Comparison of ENCODE assay signal across 8 cellular contexts in the genomic region with DNA sequence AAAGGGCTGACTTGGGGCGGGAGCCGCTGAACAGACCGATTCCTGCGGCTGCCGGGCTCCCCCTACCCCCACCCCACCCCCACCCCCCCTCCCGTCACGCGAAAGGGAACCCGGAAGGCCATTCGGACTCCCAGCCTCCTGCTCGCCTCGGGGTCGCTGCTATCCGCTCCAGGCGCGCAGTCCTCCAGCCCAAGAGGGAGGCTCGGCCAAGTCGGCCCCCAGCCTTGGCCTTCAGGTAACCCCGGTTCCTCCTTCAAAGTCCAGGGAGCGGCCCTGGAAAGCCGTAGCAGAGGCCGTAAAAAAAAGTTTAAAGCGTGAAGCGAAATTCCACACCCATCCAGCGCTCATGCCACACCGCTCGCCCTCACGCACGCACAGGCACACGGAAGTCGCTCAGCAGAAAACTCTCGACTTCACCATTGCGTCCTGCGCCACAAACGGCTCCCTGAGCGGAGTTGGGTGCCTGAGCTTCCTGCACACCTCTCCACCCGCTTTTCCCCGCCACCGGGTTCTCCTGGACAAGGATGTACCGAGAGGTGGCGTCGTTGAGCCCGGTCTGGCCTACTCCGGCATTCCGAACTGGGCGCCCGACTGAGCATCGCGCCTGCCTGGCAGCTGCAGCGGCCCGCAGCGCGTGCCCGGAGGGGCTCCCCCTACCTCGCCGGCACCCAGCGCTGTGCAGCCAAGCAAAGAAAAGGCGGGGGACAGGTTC. TPM values are rescaled to one million over a fixed set of nuclear protein-coding genes. Genes with fewer than 3 reads are reported as not detected.
DNase-seq lines count a peak whose midpoint lies in the region; ATAC-seq and TF ChIP-seq lines count a peak whose summit lies in the region.

No MANE protein-coding gene starts in this region.

- DNase-seq in D341Med (ENCODE audit: low spot score): peak; percentile 71
- DNase-seq in epithelial cell of proximal tubule (ENCODE audit: low read depth): no peak
- peak; percentile 81 for DNase-seq in neural crest cell (ENCODE audit: low read depth, low spot score)
- no peak for DNase-seq in activated effector memory CD4-positive, alpha-beta T cell treated with anti-CD3 and anti-CD28 coated beads, Interleukin-2, amount 50 U/mL, for 16 hours

- H3K4me3 Mint-ChIP-seq in neural crest cell: peak overlapping the region; percentile 88

- TF ChIP-seq CTCF in LNCAP (IDR thresholded peaks at IDR 0.05) (peak; percentile 56), epithelial cell of proximal tubule (conservative IDR thresholded peaks at IDR 0.05; ENCODE audit: low read depth, low read length) (peak; percentile 73), neural crest cell (conservative IDR thresholded peaks at IDR 0.05) (peak; percentile 73)

- H3K9me3 Mint-ChIP-seq in neural crest cell: no peaks in the 10 kb centered on the region

- H3K4me1 Mint-ChIP-seq in neural crest cell: peaks cover 20% of the 10 kb centered on the region

- no peak for ATAC-seq in GM18517 (IDR thresholded peaks at IDR 0.05; ENCODE audit: unreplicated experiment)
- ATAC-seq in HG03280 (IDR thresholded peaks at IDR 0.05; ENCODE audit: unreplicated experiment): no peak
- no peak for ATAC-seq in HG02938 (IDR thresholded peaks at IDR 0.05; ENCODE audit: unreplicated experiment)

- peaks cover 91% of the 10 kb centered on the region for H3K27me3 Mint-ChIP-seq in neural crest cell (ENCODE audit: low read depth)

- peaks cover 7% of the 10 kb centered on the region for H3K36me3 Mint-ChIP-seq in neural crest cell (ENCODE audit: low read depth)

- peak overlapping the region; percentile 61 for H3K4me3 ChIP-seq in epithelial cell of proximal tubule (ENCODE audit: low read depth, low read length)

- H3K27ac Mint-ChIP-seq in neural crest cell (ENCODE audit: unreplicated experiment): no peak overlapping the region

RNA-seq across cellular contexts. Expression of gene SORCS3, which starts 1.4 kb away (rescaled TPM):
- total RNA-seq in epithelial cell of proximal tubule: under 0.01 and 0.06 TPM in 2 replicates
- total RNA-seq in neural crest cell: 3.3 and 3.4 TPM in 2 replicates

Comparison
In these comparisons a context has a peak if more than half of its experiments do, and no peak if none do; other contexts are left out.
1. DNase-seq: peak in D341Med (single experiment) and neural crest cell (single experiment); none in epithelial cell of proximal tubule (single experiment) and activated effector memory CD4-positive, alpha-beta T cell treated with anti-CD3 and anti-CD28 coated beads, Interleukin-2, amount 50 U/mL, for 16 hours (single experiment).
2. Peak in every context shown above with its lines, with median percentiles within 50 percentile points of each other: CTCF ChIP-seq.